Comparison of ENCODE assay signal across 18 cellular contexts in genomic region chr9:133970581-133970900, GRCh38. TPM values are rescaled to one million over a fixed set of nuclear protein-coding genes. Genes with fewer than 3 reads are reported as not detected.
DNase-seq lines count a peak whose midpoint lies in the region; ATAC-seq and TF ChIP-seq lines count a peak whose summit lies in the region.
"Had no signal": no experiment of that assay in that cellular context is flagged by ENCODE, and none has a peak within 500 bp of the region (broad histone marks: within the 10 kb centered on the region; RNA-seq: fewer than 3 reads in every experiment).

No MANE protein-coding gene starts in this region.

- H3K14ac ChIP-seq in trophoblast cell (ENCODE audit: low read length): no peak overlapping the region

- no peak overlapping the region for H4K8ac ChIP-seq in trophoblast cell (ENCODE audit: low read depth, low read length)

- no peak overlapping the region for H4K91ac ChIP-seq in trophoblast cell (ENCODE audit: low read depth, low read length)

- H2BK5ac ChIP-seq in trophoblast cell (ENCODE audit: low read depth, low read length, poor library complexity): no peak overlapping the region

- DNase-seq in NCI-H1694 treated with DMSO at 0.1 percent for 48 hours (lab: John Stamatoyannopoulos, UW): peak; percentile 16
- DNase-seq in NCI-H1694 (lab: John Stamatoyannopoulos, UW): no peak
- no peak for DNase-seq in hepatocyte (ENCODE audit: low spot score)
- no peak for DNase-seq in trophoblast cell
- no peak for DNase-seq in foreskin keratinocyte
- no peak for DNase-seq in activated T-cell treated with anti-CD3 and anti-CD28 coated beads, Interleukin-2, amount 50 U/mL, for 24 hours
- DNase-seq: HCEC 1CT; MV-4-11; NCI-H1417 treated with DMSO at 0.1 percent for 48 hours; NCI-H2107; NCI-H345; NCI-H69; NK-92 treated with Interleukin-12 subunit alpha and Interleukin-12 subunit beta, amount 100 ng/mL, for 24 hours; PC-3 had no signal

- H3K4me1 Mint-ChIP-seq in activated T-cell treated with anti-CD3 and anti-CD28 coated beads, Interleukin-2, amount 50 U/mL, for 24 hours (ENCODE audit: low read depth): no peaks in the 10 kb centered on the region

- peak overlapping the region; percentile 83 for H3K4ac ChIP-seq in trophoblast cell (ENCODE audit: low read depth, low read length)

- H2AK5ac ChIP-seq in trophoblast cell (ENCODE audit: low read length): no peak overlapping the region

- H2AFZ ChIP-seq in OCI-LY3 (ENCODE audit: low read depth, low read length) (no peak overlapping the region), hepatocyte (no peak overlapping the region), trophoblast cell (ENCODE audit: insufficient read depth, low read length, poor library complexity) (no peak overlapping the region)

- no peak overlapping the region for H2BK12ac ChIP-seq in trophoblast cell (ENCODE audit: low read length)

- no peak overlapping the region for H3K4me3 Mint-ChIP-seq in activated T-cell treated with anti-CD3 and anti-CD28 coated beads, Interleukin-2, amount 50 U/mL, for 24 hours

- H4K12ac ChIP-seq in trophoblast cell (ENCODE audit: low read depth, low read length): no peak overlapping the region

- H3K27me3 ChIP-seq in OCI-LY3 (ENCODE audit: low read depth, low read length): no peaks in the 10 kb centered on the region
- no peaks in the 10 kb centered on the region for H3K27me3 ChIP-seq in hepatocyte
- no peaks in the 10 kb centered on the region for H3K27me3 ChIP-seq in trophoblast cell (ENCODE audit: insufficient read depth, low read length)
- H3K27me3 ChIP-seq in foreskin keratinocyte: no peaks in the 10 kb centered on the region

- H3K36me3 ChIP-seq in OCI-LY3 (replicated peaks; ENCODE audit: low read depth, low read length) (peaks cover 5% of the 10 kb centered on the region), hepatocyte (replicated peaks; ENCODE audit: insufficient read depth, low read depth) (no peaks in the 10 kb centered on the region), trophoblast cell (ENCODE audit: control insufficient read depth in 1 of 2, insufficient read depth in 2 of 2, low read length in 2 of 2) (peaks cover 5 to 11% of the 10 kb centered on the region in 2 experiments)

- no peaks in the 10 kb centered on the region for H3K9me3 ChIP-seq in OCI-LY3 (ENCODE audit: insufficient read depth, low read length)
- H3K9me3 ChIP-seq in hepatocyte (ENCODE audit: low read depth): no peaks in the 10 kb centered on the region
- peaks cover 3% of the 10 kb centered on the region for H3K9me3 ChIP-seq in trophoblast cell (ENCODE audit: insufficient read depth, low read depth, low read length)

- H3K4me2 ChIP-seq in OCI-LY3 (ENCODE audit: low read length) (peak overlapping the region; percentile 88), hepatocyte (no peak overlapping the region), trophoblast cell (ENCODE audit: low read length) (no peak overlapping the region)

- peaks cover 77% of the 10 kb centered on the region for H4K20me1 ChIP-seq in OCI-LY3 (ENCODE audit: insufficient read depth, low read length)
- H4K20me1 ChIP-seq in hepatocyte (ENCODE audit: insufficient read depth, poor library complexity, severe bottlenecking): peaks cover 68% of the 10 kb centered on the region

- no peaks in the 10 kb centered on the region for H3K36me3 Mint-ChIP-seq in activated T-cell treated with anti-CD3 and anti-CD28 coated beads, Interleukin-2, amount 50 U/mL, for 24 hours (ENCODE audit: low read depth)

- no peak overlapping the region for H3K27ac Mint-ChIP-seq in activated T-cell treated with anti-CD3 and anti-CD28 coated beads, Interleukin-2, amount 50 U/mL, for 24 hours

- H3K9ac ChIP-seq in OCI-LY3 (ENCODE audit: low read length) (no peak overlapping the region), trophoblast cell (ENCODE audit: low read length) (no peak overlapping the region)

- H2BK120ac ChIP-seq in trophoblast cell (ENCODE audit: insufficient read depth, low read length, poor library complexity): no peak overlapping the region

- H3K27ac ChIP-seq in OCI-LY3 (ENCODE audit: low read length) (no peak overlapping the region), hepatocyte (peak overlapping the region; percentile 5), trophoblast cell (ENCODE audit: low read depth, low read length) (no peak overlapping the region), foreskin keratinocyte (no peak overlapping the region)
- H3K27ac ChIP-seq: 22Rv1, C4-2B had no signal

- H3K23ac ChIP-seq in trophoblast cell (ENCODE audit: low read length): no peak overlapping the region

- H3K9me3 Mint-ChIP-seq in activated T-cell treated with anti-CD3 and anti-CD28 coated beads, Interleukin-2, amount 50 U/mL, for 24 hours: peaks cover 3% of the 10 kb centered on the region

- H3K4me3 ChIP-seq in OCI-LY3 (ENCODE audit: low read length): 0 out of 2 replicates have a peak overlapping the region, but pooled peaks have one; percentile 17
- no peak overlapping the region for H3K4me3 ChIP-seq in hepatocyte
- no peak overlapping the region for H3K4me3 ChIP-seq in trophoblast cell (ENCODE audit: low read depth, low read length)

- WGBS in hepatocyte (ENCODE audit: low lambda C conversion rate, missing lambda C conversion rate): 75% methylated on average over 6 of the region's 6 CpGs
- WGBS in trophoblast cell (ENCODE audit: extremely low coverage, insufficient coverage, insufficient read length): no CpG with 5 or more reads among the region's 6 CpGs

- H3K9me2 ChIP-seq in hepatocyte (replicated peaks; ENCODE audit: insufficient read depth): no peaks in the 10 kb centered on the region

- peaks cover 100% of the 10 kb centered on the region for H3K79me2 ChIP-seq in OCI-LY3 (ENCODE audit: low read length)
- peaks cover 95% of the 10 kb centered on the region for H3K79me2 ChIP-seq in hepatocyte
- H3K79me2 ChIP-seq in trophoblast cell (ENCODE audit: control insufficient read depth, insufficient read depth, low read length, poor library complexity): peaks cover 67% of the 10 kb centered on the region

- TF ChIP-seq CTCF in OCI-LY3 (IDR thresholded peaks at IDR 0.05; ENCODE audit: low read depth, low read length) (no peak), hepatocyte (IDR thresholded peaks at IDR 0.05; ENCODE audit: poor library complexity) (no peak), foreskin keratinocyte (conservative IDR thresholded peaks at IDR 0.05) (no peak)

- no peaks in the 10 kb centered on the region for H3K27me3 Mint-ChIP-seq in activated T-cell treated with anti-CD3 and anti-CD28 coated beads, Interleukin-2, amount 50 U/mL, for 24 hours

- peaks cover 2% of the 10 kb centered on the region for H3K79me1 ChIP-seq in trophoblast cell (ENCODE audit: low read length)

- H3K18ac ChIP-seq in trophoblast cell (ENCODE audit: low read length): no peak overlapping the region

- ATAC-seq in foreskin keratinocyte (no peak), GM21381 (IDR thresholded peaks at IDR 0.05; ENCODE audit: unreplicated experiment) (no peak)
- ATAC-seq: PC-3 had no signal

- H3K4me1 ChIP-seq in OCI-LY3 (ENCODE audit: low read length) (peaks cover 48% of the 10 kb centered on the region), hepatocyte (ENCODE audit: insufficient read depth) (peaks cover 41% of the 10 kb centered on the region), trophoblast cell (ENCODE audit: control insufficient read depth in 1 of 2, insufficient read depth in 2 of 2, low read length in 2 of 2) (peaks cover 44 to 54% of the 10 kb centered on the region in 2 experiments), foreskin keratinocyte (peaks cover 19% of the 10 kb centered on the region)

RNA-seq across cellular contexts. Expression of gene VAV2, which starts 21.6 kb away (rescaled TPM):
- total RNA-seq in hepatocyte (22.2 and 24.9 TPM in 2 replicates), foreskin keratinocyte (31.8 and 45.1 TPM in 2 replicates)
- polyA plus RNA-seq in hepatocyte (27.5 and 27.7 TPM in 2 replicates), foreskin keratinocyte (19.4 and 24.1 TPM in 2 replicates)
- 54.6 and 55.9 TPM in 2 replicates for polyA plus RNA-seq in trophoblast cell (2013)

RNA-seq across cellular contexts. Expression of gene BRD3OS, which starts 54.7 kb away (rescaled TPM):
- 13.4 and 14.9 TPM in 2 replicates for total RNA-seq in hepatocyte
- 13.3 and 13.4 TPM in 2 replicates for polyA plus RNA-seq in hepatocyte
- 7.4 and 8.4 TPM in 2 replicates for polyA plus RNA-seq in trophoblast cell (2013)
- 15.7 and 17.0 TPM in 2 replicates for total RNA-seq in foreskin keratinocyte
- 12.0 and 13.7 TPM in 2 replicates for polyA plus RNA-seq in foreskin keratinocyte
